In genomic region chrX:154412468-154412867, GRCh38 we compare ENCODE assay signal across 9 cellular contexts. TPM values are rescaled to one million over a fixed set of nuclear protein-coding genes. Genes with fewer than 3 reads are reported as not detected.
A peak's percentile ranks its signal among the peaks of the same experiment; 100 is the strongest.
DNase-seq lines count a peak whose midpoint lies in the region; ATAC-seq, FAIRE-seq and TF ChIP-seq lines count a peak whose summit lies in the region.
"Had no signal": no experiment of that assay in that cellular context is flagged by ENCODE, and none has a peak within 500 bp of the region (broad histone marks: within the 10 kb centered on the region; RNA-seq: fewer than 3 reads in every experiment).

No MANE protein-coding gene starts in this region.

- H3K36me3 ChIP-seq in kidney (ENCODE audit: control insufficient read depth in 1 of 2, insufficient read depth in 2 of 2, low read length in 2 of 2) (no peaks in the 10 kb centered on the region), thoracic aorta (no peaks in the 10 kb centered on the region)

- no peak for FAIRE-seq in kidney (lab: Jason Lieb, UNC)
- FAIRE-seq: endometrium had no signal

- H3K9ac ChIP-seq in kidney (ENCODE audit: low read length in 2 of 2) = peak overlapping the region; percentile 46 to 48

- POLR2A ChIA-PET in activated naive CD8-positive, alpha-beta T cell treated with anti-CD3 and anti-CD28 coated beads, Interleukin-2, amount 10 ng/mL, durations not matched to agents 7 days and 5 days (lab: Charles Lee) = interaction anchor here (0.6 to 5.4 kb wide), 19 partner anchors 9 to 427 kb away, joined by 3 to 72 read pairs (median 3); partner anchors contain the start of genes PLXNA3, RPL10, SLC10A3 and UBL4A

- H3K4me1 Mint-ChIP-seq in activated naive CD8-positive, alpha-beta T cell treated with anti-CD3 and anti-CD28 coated beads, Interleukin-2, amount 10 ng/mL, durations not matched to agents 7 days and 5 days = peaks cover 9% of the 10 kb centered on the region

- no peaks in the 10 kb centered on the region for H3K27me3 ChIP-seq in thoracic aorta (replicated peaks; ENCODE audit: insufficient read depth)

- H3K36me3 Mint-ChIP-seq in activated naive CD8-positive, alpha-beta T cell treated with anti-CD3 and anti-CD28 coated beads, Interleukin-2, amount 10 ng/mL, durations not matched to agents 7 days and 5 days = peaks cover 5% of the 10 kb centered on the region

- H3K4me1 ChIP-seq in kidney (ENCODE audit: control insufficient read depth in 1 of 2, insufficient read depth in 1 of 2, low read depth in 1 of 2, low read length in 2 of 2) (peaks cover 0 to 6% of the 10 kb centered on the region in 2 donors), thoracic aorta (ENCODE audit: control insufficient read depth in 1 of 2, low read depth in 2 of 2) (peaks cover 3 to 28% of the 10 kb centered on the region in 2 donors)

- peak; percentile 61 for ATAC-seq in activated naive CD8-positive, alpha-beta T cell treated with anti-CD3 and anti-CD28 coated beads, Interleukin-2, amount 10 ng/mL, durations not matched to agents 7 days and 5 days (ENCODE audit: low read depth)
- ATAC-seq in thoracic aorta (ENCODE audit: insufficient number of reproducible peaks, low FRiP score, low read depth) (no peak), GM21526 (IDR thresholded peaks at IDR 0.05; ENCODE audit: low FRiP score, unreplicated experiment) (no peak), HG02642 (IDR thresholded peaks at IDR 0.05; ENCODE audit: poor library complexity, unreplicated experiment) (no peak)

- peak; percentile 50 for DNase-seq in stimulated activated CD4-positive, alpha-beta T cell treated with anti-CD3 and anti-CD28 coated beads, Interleukin-15, amount 100 ng/mL, for 24 hours
- DNase-seq in stimulated activated CD4-positive, alpha-beta T cell treated with anti-CD3 and anti-CD28 coated beads, Interleukin-4, amount 100 ng/mL, for 24 hours = no peak
- no peak for DNase-seq in activated naive CD8-positive, alpha-beta T cell treated with anti-CD3 and anti-CD28 coated beads, Interleukin-2, amount 10 ng/mL, durations not matched to agents 7 days and 5 days
- no peak for DNase-seq in kidney
- DNase-seq in thoracic aorta (ENCODE audit: low spot score) = no peak
- no peak for DNase-seq in C1 segment of cervical spinal cord (lab: John Stamatoyannopoulos, UW)

- TF ChIP-seq CTCF in kidney (IDR thresholded peaks at IDR 0.05; ENCODE audit: borderline replicate concordance, extremely low read depth, insufficient read depth) (no peak), thoracic aorta (IDR thresholded peaks at IDR 0.05) (no peak)

- peak overlapping the region; percentile 83 to 90 for H3K27ac ChIP-seq in kidney (ENCODE audit: low read depth in 2 of 2, low read length in 2 of 2)
- H3K27ac ChIP-seq in thoracic aorta = peak overlapping the region; percentile 82 to 91

- peak overlapping the region; percentile 79 for H3K4me3 Mint-ChIP-seq in activated naive CD8-positive, alpha-beta T cell treated with anti-CD3 and anti-CD28 coated beads, Interleukin-2, amount 10 ng/mL, durations not matched to agents 7 days and 5 days

- peak overlapping the region; percentile 94 for H3K27ac Mint-ChIP-seq in activated naive CD8-positive, alpha-beta T cell treated with anti-CD3 and anti-CD28 coated beads, Interleukin-2, amount 10 ng/mL, durations not matched to agents 7 days and 5 days

- H3K27me3 Mint-ChIP-seq in activated naive CD8-positive, alpha-beta T cell treated with anti-CD3 and anti-CD28 coated beads, Interleukin-2, amount 10 ng/mL, durations not matched to agents 7 days and 5 days = no peaks in the 10 kb centered on the region

- H3K4me3 ChIP-seq in kidney (ENCODE audit: low read length in 2 of 2) = peak overlapping the region; percentile 45 to 63
- H3K4me3 ChIP-seq in thoracic aorta = peak overlapping the region; percentile 83

- H3K9me3 Mint-ChIP-seq in activated naive CD8-positive, alpha-beta T cell treated with anti-CD3 and anti-CD28 coated beads, Interleukin-2, amount 10 ng/mL, durations not matched to agents 7 days and 5 days = no peaks in the 10 kb centered on the region

- H3K9me3 ChIP-seq in kidney (ENCODE audit: control insufficient read depth in 1 of 2, low read length in 2 of 2) = no peaks in the 10 kb centered on the region
- no peaks in the 10 kb centered on the region for H3K9me3 ChIP-seq in thoracic aorta

- intact Hi-C loops in kidney (cut with DNase I) = no loop called here

RNA-seq across cellular contexts. Expression of gene TAFAZZIN, which starts 1.1 kb away (rescaled TPM):
- 10 to 100 TPM; 94.7 to 95.3 TPM for total RNA-seq in activated naive CD8-positive, alpha-beta T cell treated with anti-CD3 and anti-CD28 coated beads, Interleukin-2, amount 10 ng/mL, durations not matched to agents 7 days and 5 days
- 40.2 TPM for total RNA-seq in kidney
- polyA plus RNA-seq in kidney (ENCODE audit: insufficient read depth, low read depth, low replicate concordance) = 33.3 TPM
- total RNA-seq in thoracic aorta = 10 to 100 TPM; 54.3 to 71.1 TPM

RNA-seq across cellular contexts. Expression of gene DNASE1L1, which starts 3.4 kb away (rescaled TPM):
- total RNA-seq in activated naive CD8-positive, alpha-beta T cell treated with anti-CD3 and anti-CD28 coated beads, Interleukin-2, amount 10 ng/mL, durations not matched to agents 7 days and 5 days = 10 to 100 TPM; 20.5 to 26.2 TPM
- total RNA-seq in kidney (33.8 TPM), thoracic aorta (10 to 100 TPM; 39.9 to 41.8 TPM)
- 28.0 TPM for polyA plus RNA-seq in kidney (ENCODE audit: insufficient read depth, low read depth, low replicate concordance)

RNA-seq across cellular contexts. Expression of gene RPL10, which starts 14.3 kb away (rescaled TPM):
- 1,000 to 10,000 TPM; 2,867 to 2,975 TPM for total RNA-seq in activated naive CD8-positive, alpha-beta T cell treated with anti-CD3 and anti-CD28 coated beads, Interleukin-2, amount 10 ng/mL, durations not matched to agents 7 days and 5 days
- total RNA-seq in kidney (2,684 TPM), thoracic aorta (1,000 to 10,000 TPM; 2,221 to 4,479 TPM)
- 2,858 TPM for polyA plus RNA-seq in kidney (ENCODE audit: insufficient read depth, low read depth, low replicate concordance)

RNA-seq across cellular contexts. Expression of gene ATP6AP1, which starts 16.0 kb away (rescaled TPM):
- 10 to 100 TPM; 46.9 to 51.1 TPM for total RNA-seq in activated naive CD8-positive, alpha-beta T cell treated with anti-CD3 and anti-CD28 coated beads, Interleukin-2, amount 10 ng/mL, durations not matched to agents 7 days and 5 days
- total RNA-seq in kidney (121 TPM), thoracic aorta (10 to 100 TPM; 40.8 to 75.7 TPM)
- 205 TPM for polyA plus RNA-seq in kidney (ENCODE audit: insufficient read depth, low read depth, low replicate concordance)

RNA-seq across cellular contexts. Expression of gene GDI1, which starts 24.5 kb away (rescaled TPM):
- 100 to 1,000 TPM; 138 to 147 TPM for total RNA-seq in activated naive CD8-positive, alpha-beta T cell treated with anti-CD3 and anti-CD28 coated beads, Interleukin-2, amount 10 ng/mL, durations not matched to agents 7 days and 5 days
- total RNA-seq in kidney = 116 TPM
- 92.5 TPM for polyA plus RNA-seq in kidney (ENCODE audit: insufficient read depth, low read depth, low replicate concordance)
- 100 to 1,000 TPM in 1 of 2 donors, 10 to 100 TPM in 1; 99.4 to 151 TPM for total RNA-seq in thoracic aorta
